ENCODE assay signal across 1 cellular context in genomic region chr3:15798533-15799245, GRCh38.
TF ChIP-seq lines count a peak whose summit lies in the region.

No MANE protein-coding gene starts in this region.

TF ChIP-seq in SK-N-SH, 30 proteins besides CTCF, POLR2A, EP300 and RAD21 (continued from another document):
- no peak for TF ChIP-seq PBX3 (IDR thresholded peaks at IDR 0.05)
- no peak for TF ChIP-seq RFX5 (IDR thresholded peaks at IDR 0.05; ENCODE audit: low read length)
- no peak for TF ChIP-seq USF1 (IDR thresholded peaks at IDR 0.05; ENCODE audit: borderline replicate concordance, low read depth)
- no peak for TF ChIP-seq SMC3 (IDR thresholded peaks at IDR 0.05; ENCODE audit: low read depth, low read length)
- TF ChIP-seq POLR2AphosphoS5 (IDR thresholded peaks at IDR 0.05; ENCODE audit: low read depth, low read length), result no peak
- TF ChIP-seq IRF3 (IDR thresholded peaks at IDR 0.05; ENCODE audit: low read depth, low read length), result no peak
- no peak for TF ChIP-seq JUND (IDR thresholded peaks at IDR 0.05)
